Comparison of ENCODE assay signal across 8 cellular contexts in the genomic region with DNA sequence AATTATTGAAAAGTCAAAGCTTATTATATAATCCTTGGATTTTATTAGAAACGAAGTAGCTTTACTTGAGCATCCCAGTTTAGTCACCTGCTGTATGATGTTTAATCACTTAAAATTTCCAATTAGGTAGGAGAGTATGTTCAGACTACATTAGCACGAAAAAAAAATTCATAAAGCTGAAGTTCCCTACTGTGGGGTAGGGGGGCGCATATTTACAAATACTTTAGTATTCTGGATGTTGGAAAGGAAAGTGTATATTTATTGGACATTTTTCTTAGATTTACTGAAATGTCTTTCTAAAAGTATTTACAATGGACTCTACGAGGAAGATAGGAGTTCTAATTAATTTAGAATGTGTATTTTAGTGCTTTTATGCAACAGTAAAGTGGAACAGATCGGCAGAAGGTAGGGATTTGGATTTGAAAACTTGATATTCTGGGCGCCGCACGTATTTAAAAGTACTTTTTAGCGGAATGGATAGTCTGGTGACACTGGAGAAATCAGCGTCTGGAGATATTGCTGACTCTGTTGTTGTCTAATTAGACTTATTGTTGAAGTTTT. TPM values are rescaled to one million over a fixed set of nuclear protein-coding genes. Genes with fewer than 3 reads are reported as not detected.
DNase-seq lines count a peak whose midpoint lies in the region; ATAC-seq and TF ChIP-seq lines count a peak whose summit lies in the region.

No MANE protein-coding gene starts in this region.

- H3K9me3 Mint-ChIP-seq in activated T-helper 1 cell treated with anti-CD3 and anti-CD28 coated beads, Interleukin-12 subunit alpha, Interleukin-12 subunit beta, Interleukin-2, Interleukin-4 antibody, amounts not matched to agents 30 ng/mL and 10 ng/mL and 1 ng/mL, durations not matched to agents 14 hours and 24 hours and 36 hours = no peaks in the 10 kb centered on the region

- H3K9me3 ChIP-seq in HUES64 (ENCODE audit: insufficient read depth, low read depth, low read length) (no peaks in the 10 kb centered on the region), left lung (no peaks in the 10 kb centered on the region)

- peaks cover 25% of the 10 kb centered on the region for H3K4me1 Mint-ChIP-seq in activated T-helper 1 cell treated with anti-CD3 and anti-CD28 coated beads, Interleukin-12 subunit alpha, Interleukin-12 subunit beta, Interleukin-2, Interleukin-4 antibody, amounts not matched to agents 30 ng/mL and 10 ng/mL and 1 ng/mL, durations not matched to agents 14 hours and 24 hours and 36 hours (ENCODE audit: low read depth)

- peaks cover 3% of the 10 kb centered on the region for H3K36me3 Mint-ChIP-seq in activated T-helper 1 cell treated with anti-CD3 and anti-CD28 coated beads, Interleukin-12 subunit alpha, Interleukin-12 subunit beta, Interleukin-2, Interleukin-4 antibody, amounts not matched to agents 30 ng/mL and 10 ng/mL and 1 ng/mL, durations not matched to agents 14 hours and 24 hours and 36 hours (ENCODE audit: low read depth)

- peak overlapping the region; percentile 70; the same call in 1 of the 2 replicates for H3K9ac ChIP-seq in HUES64 (ENCODE audit: low read depth, low read length)

- H3K4me1 ChIP-seq in HUES64 (ENCODE audit: insufficient read depth, low read length) (peaks cover 20% of the 10 kb centered on the region; the same call in 1 of the 2 replicates), left lung (peaks cover 17 to 28% of the 10 kb centered on the region in 2 donors)

- H3K36me3 ChIP-seq in HUES64 (ENCODE audit: insufficient read depth, low read length) (no peaks in the 10 kb centered on the region), left lung (no peaks in the 10 kb centered on the region)

- peak overlapping the region; percentile 91 for H3K4me3 Mint-ChIP-seq in activated T-helper 1 cell treated with anti-CD3 and anti-CD28 coated beads, Interleukin-12 subunit alpha, Interleukin-12 subunit beta, Interleukin-2, Interleukin-4 antibody, amounts not matched to agents 30 ng/mL and 10 ng/mL and 1 ng/mL, durations not matched to agents 14 hours and 24 hours and 36 hours

- no peak overlapping the region for H3K27ac Mint-ChIP-seq in activated T-helper 1 cell treated with anti-CD3 and anti-CD28 coated beads, Interleukin-12 subunit alpha, Interleukin-12 subunit beta, Interleukin-2, Interleukin-4 antibody, amounts not matched to agents 30 ng/mL and 10 ng/mL and 1 ng/mL, durations not matched to agents 14 hours and 24 hours and 36 hours

- H3K4me3 ChIP-seq in HUES64 (ENCODE audit: low read length) (peak overlapping the region; percentile 88), left lung (peak overlapping the region; percentile 90 to 94)

- WGBS in HUES64 = 52% methylated on average over 9 of the region's 10 CpGs

- intact Hi-C loops in activated T-helper 1 cell treated with anti-CD3 and anti-CD28 coated beads, Interleukin-12 subunit alpha, Interleukin-12 subunit beta, Interleukin-2, Interleukin-4 antibody, amounts not matched to agents 30 ng/mL and 10 ng/mL and 1 ng/mL, durations not matched to agents 14 hours and 24 hours and 36 hours (cut with micrococcal nuclease) = loop anchor here (5.0 to 10.0 kb wide), 3 partner anchors 139 to 971 kb away; a partner anchor contains a TSS
- intact Hi-C loops in left lung (cut with DNase I) = no loop called here

- H3K27me3 ChIP-seq in HUES64 (ENCODE audit: insufficient read depth, low read length) = no peaks in the 10 kb centered on the region; the same call in 1 of the 2 replicates
- no peaks in the 10 kb centered on the region for H3K27me3 ChIP-seq in left lung

- H3K27ac ChIP-seq in HUES64 (ENCODE audit: low read depth, low read length) (no peak overlapping the region), left lung (no peak overlapping the region)

- peaks cover 2% of the 10 kb centered on the region for H3K27me3 Mint-ChIP-seq in activated T-helper 1 cell treated with anti-CD3 and anti-CD28 coated beads, Interleukin-12 subunit alpha, Interleukin-12 subunit beta, Interleukin-2, Interleukin-4 antibody, amounts not matched to agents 30 ng/mL and 10 ng/mL and 1 ng/mL, durations not matched to agents 14 hours and 24 hours and 36 hours (ENCODE audit: insufficient read depth)

- peak in 1 of 2 donors; percentile 26 for TF ChIP-seq CTCF in left lung (IDR thresholded peaks at IDR 0.05)

- ATAC-seq in left lung (no peak), GM18520 (IDR thresholded peaks at IDR 0.05; ENCODE audit: unreplicated experiment) (no peak), GM21423 (IDR thresholded peaks at IDR 0.05; ENCODE audit: unreplicated experiment) (no peak), GM19467 (IDR thresholded peaks at IDR 0.05; ENCODE audit: unreplicated experiment) (no peak)

- DNase-seq in D341Med (ENCODE audit: low spot score) (peak; percentile 27), left lung (no peak), anterior cingulate cortex (lab: John Stamatoyannopoulos, UW) (no peak)
- DNase-seq in activated T-helper 1 cell treated with anti-CD3 and anti-CD28 coated beads, Interleukin-12 subunit alpha, Interleukin-12 subunit beta, Interleukin-2, Interleukin-4 antibody, amounts not matched to agents 30 ng/mL and 10 ng/mL and 1 ng/mL, durations not matched to agents 14 hours and 24 hours and 36 hours (ENCODE audit: low spot score) = no peak

RNA-seq across cellular contexts. Expression of a gene that starts 1.9 kb away (rescaled TPM):
- polyA plus RNA-seq in HUES64 (2013, experiment 1 of 2) = 18.2 TPM
- 21.6 TPM for polyA plus RNA-seq in HUES64 (2013, experiment 2 of 2)
- 18.4 and 18.9 TPM in 2 replicates for total RNA-seq in activated T-helper 1 cell treated with anti-CD3 and anti-CD28 coated beads, Interleukin-12 subunit alpha, Interleukin-12 subunit beta, Interleukin-2, Interleukin-4 antibody, amounts not matched to agents 30 ng/mL and 10 ng/mL and 1 ng/mL, durations not matched to agents 14 hours and 24 hours and 36 hours
- 10 to 100 TPM; 10.1 to 12.4 TPM for total RNA-seq in left lung

RNA-seq across cellular contexts. Expression of a gene that starts 33.7 kb away (rescaled TPM):
- 10.1 TPM for polyA plus RNA-seq in HUES64 (2013, experiment 1 of 2)
- polyA plus RNA-seq in HUES64 (2013, experiment 2 of 2) = 12.1 TPM
- total RNA-seq in activated T-helper 1 cell treated with anti-CD3 and anti-CD28 coated beads, Interleukin-12 subunit alpha, Interleukin-12 subunit beta, Interleukin-2, Interleukin-4 antibody, amounts not matched to agents 30 ng/mL and 10 ng/mL and 1 ng/mL, durations not matched to agents 14 hours and 24 hours and 36 hours = 53.2 and 54.9 TPM in 2 replicates
- 10 to 100 TPM; 27.0 to 33.1 TPM for total RNA-seq in left lung
